12 cellular contexts compared by ENCODE assay signal in the genomic region with DNA sequence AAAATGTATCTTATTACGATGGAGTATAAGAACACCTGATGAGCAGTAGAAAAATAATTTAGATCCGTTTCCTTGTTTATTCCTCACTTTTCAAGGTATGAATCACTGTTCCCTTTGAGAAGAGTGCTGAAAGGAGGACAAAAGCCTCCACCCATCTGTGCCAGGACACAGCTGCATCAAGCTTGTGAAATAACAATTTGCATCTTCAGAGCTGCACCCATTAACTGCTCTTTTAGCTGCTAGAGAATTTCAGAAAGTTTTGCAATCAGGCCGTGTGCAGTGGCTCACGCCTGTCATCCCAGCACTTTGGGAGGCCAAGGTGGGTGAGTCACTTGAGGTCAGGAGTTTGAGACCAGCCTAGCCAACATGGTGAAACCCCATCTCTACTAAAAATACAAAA. TPM values are rescaled to one million over a fixed set of nuclear protein-coding genes. Genes with fewer than 3 reads are reported as not detected.
DNase-seq lines count a peak whose midpoint lies in the region; ATAC-seq and TF ChIP-seq lines count a peak whose summit lies in the region.
"Had no signal": no experiment of that assay in that cellular context is flagged by ENCODE, and none has a peak within 500 bp of the region (broad histone marks: within the 10 kb centered on the region; RNA-seq: fewer than 3 reads in every experiment).

No MANE protein-coding gene starts in this region.

- H3K36me3 Mint-ChIP-seq in activated CD8-positive, alpha-beta T cell treated with anti-CD3 and anti-CD28 coated beads for 36 hours (ENCODE audit: low read depth), result peaks cover 73% of the 10 kb centered on the region
- peaks cover 91% of the 10 kb centered on the region for H3K36me3 Mint-ChIP-seq in activated CD8-positive, alpha-beta T cell treated with anti-CD3 and anti-CD28 coated beads, Interleukin-2, amount 10 ng/mL, durations not matched to agents 7 days and 5 days (ENCODE audit: low read depth)
- H3K36me3 Mint-ChIP-seq in stimulated activated memory B cell treated with anti-CD40 and anti-IgM and Interleukin-4, amounts not matched to agents 10 μg/mL and 1 μg/mL and 100 μg/mL, for 72 hours, result peaks cover 65% of the 10 kb centered on the region

- no peak overlapping the region for H3K4me3 Mint-ChIP-seq in activated CD8-positive, alpha-beta T cell treated with anti-CD3 and anti-CD28 coated beads for 36 hours
- no peak overlapping the region for H3K4me3 Mint-ChIP-seq in activated CD8-positive, alpha-beta T cell treated with anti-CD3 and anti-CD28 coated beads, Interleukin-2, amount 10 ng/mL, durations not matched to agents 7 days and 5 days
- H3K4me3 Mint-ChIP-seq in stimulated activated naive CD8-positive, alpha-beta T cell treated with anti-CD3 and anti-CD28 coated beads, Interleukin-15, amount 100 ng/mL, for 72 hours, result no peak overlapping the region
- H3K4me3 Mint-ChIP-seq in stimulated activated memory B cell treated with anti-CD40 and anti-IgM and Interleukin-4, amounts not matched to agents 10 μg/mL and 1 μg/mL and 100 μg/mL, for 72 hours, result no peak overlapping the region
- H3K4me3 Mint-ChIP-seq: brain, neural crest cell had no signal

- peak; percentile 48 for ATAC-seq in activated CD8-positive, alpha-beta T cell treated with anti-CD3 and anti-CD28 coated beads for 36 hours
- ATAC-seq in activated CD8-positive, alpha-beta T cell treated with anti-CD3 and anti-CD28 coated beads, Interleukin-2, amount 10 ng/mL, durations not matched to agents 7 days and 5 days, result no peak
- ATAC-seq in stimulated activated naive CD8-positive, alpha-beta T cell treated with anti-CD3 and anti-CD28 coated beads, Interleukin-15, amount 100 ng/mL, for 72 hours, result peak; percentile 63
- ATAC-seq in stimulated activated memory B cell treated with anti-CD40 and anti-IgM and Interleukin-4, amounts not matched to agents 10 μg/mL and 1 μg/mL and 100 μg/mL, for 72 hours, result no peak
- ATAC-seq in Right ventricle myocardium inferior, result no peak

- no peaks in the 10 kb centered on the region for H3K27me3 Mint-ChIP-seq in activated CD8-positive, alpha-beta T cell treated with anti-CD3 and anti-CD28 coated beads for 36 hours
- H3K27me3 Mint-ChIP-seq in activated CD8-positive, alpha-beta T cell treated with anti-CD3 and anti-CD28 coated beads, Interleukin-2, amount 10 ng/mL, durations not matched to agents 7 days and 5 days (ENCODE audit: low read depth), result no peaks in the 10 kb centered on the region
- no peaks in the 10 kb centered on the region for H3K27me3 Mint-ChIP-seq in stimulated activated naive CD8-positive, alpha-beta T cell treated with anti-CD3 and anti-CD28 coated beads, Interleukin-15, amount 100 ng/mL, for 72 hours
- H3K27me3 Mint-ChIP-seq in stimulated activated memory B cell treated with anti-CD40 and anti-IgM and Interleukin-4, amounts not matched to agents 10 μg/mL and 1 μg/mL and 100 μg/mL, for 72 hours, result no peaks in the 10 kb centered on the region
- H3K27me3 Mint-ChIP-seq: brain had no signal

- POLR2A ChIA-PET in activated CD8-positive, alpha-beta T cell treated with anti-CD3 and anti-CD28 coated beads for 36 hours (lab: Charles Lee), result interaction anchor here (0.8 to 1.0 kb wide), 2 partner anchors 9 to 10 kb away, joined by 3 read pairs; no protein-coding TSS in a partner anchor
- POLR2A ChIA-PET in activated CD8-positive, alpha-beta T cell treated with anti-CD3 and anti-CD28 coated beads, Interleukin-2, amount 10 ng/mL, durations not matched to agents 7 days and 5 days (lab: Charles Lee), result interaction anchor here (1.2 to 1.9 kb wide), 3 partner anchors 10 to 80 kb away, joined by 3 to 9 read pairs (median 3); partner anchors contain the start of genes CLDND1 and CPOX
- POLR2A ChIA-PET in GM10248 (lab: Yijun Ruan, JAX), result no interaction called here

- peaks cover 49% of the 10 kb centered on the region for H3K4me1 Mint-ChIP-seq in activated CD8-positive, alpha-beta T cell treated with anti-CD3 and anti-CD28 coated beads for 36 hours (ENCODE audit: low read depth)
- H3K4me1 Mint-ChIP-seq in activated CD8-positive, alpha-beta T cell treated with anti-CD3 and anti-CD28 coated beads, Interleukin-2, amount 10 ng/mL, durations not matched to agents 7 days and 5 days (ENCODE audit: low read depth), result peaks cover 77% of the 10 kb centered on the region
- H3K4me1 Mint-ChIP-seq in stimulated activated naive CD8-positive, alpha-beta T cell treated with anti-CD3 and anti-CD28 coated beads, Interleukin-15, amount 100 ng/mL, for 72 hours, result peaks cover 42% of the 10 kb centered on the region
- H3K4me1 Mint-ChIP-seq in stimulated activated memory B cell treated with anti-CD40 and anti-IgM and Interleukin-4, amounts not matched to agents 10 μg/mL and 1 μg/mL and 100 μg/mL, for 72 hours, result peaks cover 17% of the 10 kb centered on the region
- H3K4me1 Mint-ChIP-seq: neural crest cell had no signal

- CTCF ChIA-PET in activated CD8-positive, alpha-beta T cell treated with anti-CD3 and anti-CD28 coated beads for 36 hours (lab: Charles Lee), result interaction anchor here (2.0 kb wide), 1 partner anchor 59 kb away, joined by 5 read pairs; no protein-coding TSS in a partner anchor
- CTCF ChIA-PET in activated CD8-positive, alpha-beta T cell treated with anti-CD3 and anti-CD28 coated beads, Interleukin-2, amount 10 ng/mL, durations not matched to agents 7 days and 5 days (lab: Charles Lee), result interaction anchor here (1.3 kb wide), 1 partner anchor 37 kb away, joined by 3 read pairs; no protein-coding TSS in a partner anchor
- CTCF ChIA-PET in GM10248 (lab: Yijun Ruan, JAX), result interaction anchor here (1.3 to 1.6 kb wide), 2 partner anchors 59 to 180 kb away, joined by 3 to 4 read pairs; no protein-coding TSS in a partner anchor

- TF ChIP-seq CTCF in activated CD8-positive, alpha-beta T cell treated with anti-CD3 and anti-CD28 coated beads for 36 hours (IDR thresholded peaks at IDR 0.05), result no peak
- no peak for TF ChIP-seq CTCF in epithelial cell of proximal tubule (conservative IDR thresholded peaks at IDR 0.05; ENCODE audit: low read depth, low read length)
- TF ChIP-seq CTCF in GM10248 (IDR thresholded peaks at IDR 0.05; ENCODE audit: control extremely low read depth, extremely low read depth, low read depth, missing control alignments), result no peak

- no peaks in the 10 kb centered on the region for H3K9me3 Mint-ChIP-seq in activated CD8-positive, alpha-beta T cell treated with anti-CD3 and anti-CD28 coated beads for 36 hours
- no peaks in the 10 kb centered on the region for H3K9me3 Mint-ChIP-seq in activated CD8-positive, alpha-beta T cell treated with anti-CD3 and anti-CD28 coated beads, Interleukin-2, amount 10 ng/mL, durations not matched to agents 7 days and 5 days (ENCODE audit: insufficient read depth)
- no peaks in the 10 kb centered on the region for H3K9me3 Mint-ChIP-seq in stimulated activated naive CD8-positive, alpha-beta T cell treated with anti-CD3 and anti-CD28 coated beads, Interleukin-15, amount 100 ng/mL, for 72 hours
- no peaks in the 10 kb centered on the region for H3K9me3 Mint-ChIP-seq in stimulated activated memory B cell treated with anti-CD40 and anti-IgM and Interleukin-4, amounts not matched to agents 10 μg/mL and 1 μg/mL and 100 μg/mL, for 72 hours
- H3K9me3 Mint-ChIP-seq: brain, neural crest cell had no signal

- DNase-seq in activated CD8-positive, alpha-beta T cell treated with anti-CD3 and anti-CD28 coated beads for 36 hours, result peak; percentile 45
- no peak for DNase-seq in activated CD8-positive, alpha-beta T cell treated with anti-CD3 and anti-CD28 coated beads, Interleukin-2, amount 10 ng/mL, durations not matched to agents 7 days and 5 days
- DNase-seq in NOMO-1 treated with DMSO at 0.1 percent for 48 hours (lab: John Stamatoyannopoulos, UW; ENCODE audit: unreplicated experiment) (peak; percentile 94), epithelial cell of proximal tubule (ENCODE audit: low read depth) (peak; percentile 74), GM10248 (ENCODE audit: extremely low spot score) (no peak), Right ventricle myocardium inferior (ENCODE audit: missing footprints) (no peak)
- peak in 1 of 2 donors; percentile 34 for DNase-seq in stimulated activated naive CD8-positive, alpha-beta T cell treated with anti-CD3 and anti-CD28 coated beads, Interleukin-15, amount 100 ng/mL, for 72 hours
- DNase-seq: stimulated activated CD4-positive, alpha-beta T cell treated with anti-CD3 and anti-CD28 coated beads, Interleukin-2, amount 100 ng/mL, for 48 hours had no signal

- peak overlapping the region; percentile 28 for H3K27ac Mint-ChIP-seq in activated CD8-positive, alpha-beta T cell treated with anti-CD3 and anti-CD28 coated beads for 36 hours
- H3K27ac Mint-ChIP-seq in activated CD8-positive, alpha-beta T cell treated with anti-CD3 and anti-CD28 coated beads, Interleukin-2, amount 10 ng/mL, durations not matched to agents 7 days and 5 days, result no peak overlapping the region
- no peak overlapping the region for H3K27ac Mint-ChIP-seq in stimulated activated naive CD8-positive, alpha-beta T cell treated with anti-CD3 and anti-CD28 coated beads, Interleukin-15, amount 100 ng/mL, for 72 hours
- H3K27ac Mint-ChIP-seq in stimulated activated memory B cell treated with anti-CD40 and anti-IgM and Interleukin-4, amounts not matched to agents 10 μg/mL and 1 μg/mL and 100 μg/mL, for 72 hours, result no peak overlapping the region
- H3K27ac Mint-ChIP-seq: brain had no signal

- no peak overlapping the region for H3K4me3 ChIP-seq in epithelial cell of proximal tubule (ENCODE audit: low read depth, low read length)

- intact Hi-C loops in activated CD8-positive, alpha-beta T cell treated with anti-CD3 and anti-CD28 coated beads for 36 hours (cut with micrococcal nuclease), result no loop called here
- intact Hi-C loops in Right ventricle myocardium inferior (cut with DNase I), result no loop called here

RNA-seq across cellular contexts. Expression of gene CLDND1, which starts 9.6 kb away (rescaled TPM):
- total RNA-seq in activated CD8-positive, alpha-beta T cell treated with anti-CD3 and anti-CD28 coated beads for 36 hours, result 100 to 1,000 TPM; 190 to 198 TPM
- 100 to 1,000 TPM; 410 to 414 TPM for total RNA-seq in activated CD8-positive, alpha-beta T cell treated with anti-CD3 and anti-CD28 coated beads, Interleukin-2, amount 10 ng/mL, durations not matched to agents 7 days and 5 days
- total RNA-seq in epithelial cell of proximal tubule (107 and 167 TPM in 2 replicates), Right ventricle myocardium inferior (67.1 TPM)

RNA-seq across cellular contexts. Expression of gene OR5K2, which starts 15.7 kb away (rescaled TPM):
- total RNA-seq in activated CD8-positive, alpha-beta T cell treated with anti-CD3 and anti-CD28 coated beads for 36 hours, result not detected
- not detected for total RNA-seq in activated CD8-positive, alpha-beta T cell treated with anti-CD3 and anti-CD28 coated beads, Interleukin-2, amount 10 ng/mL, durations not matched to agents 7 days and 5 days
- not detected in 2 replicates for total RNA-seq in epithelial cell of proximal tubule
- not detected for total RNA-seq in Right ventricle myocardium inferior
- total RNA-seq: neural crest cell, urinary bladder had no signal

RNA-seq across cellular contexts. Expression of gene GPR15, which starts 18.6 kb away (rescaled TPM):
- 1 to 10 TPM; 1.4 to 2.2 TPM for total RNA-seq in activated CD8-positive, alpha-beta T cell treated with anti-CD3 and anti-CD28 coated beads for 36 hours
- 10 to 100 TPM; 18.9 to 19.7 TPM for total RNA-seq in activated CD8-positive, alpha-beta T cell treated with anti-CD3 and anti-CD28 coated beads, Interleukin-2, amount 10 ng/mL, durations not matched to agents 7 days and 5 days
- total RNA-seq in epithelial cell of proximal tubule (not detected in 2 replicates), Right ventricle myocardium inferior (not detected)
- total RNA-seq: neural crest cell, urinary bladder had no signal

RNA-seq across cellular contexts. Expression of gene OR5K1, which starts 50.1 kb away (rescaled TPM):
- not detected for total RNA-seq in activated CD8-positive, alpha-beta T cell treated with anti-CD3 and anti-CD28 coated beads for 36 hours
- not detected for total RNA-seq in activated CD8-positive, alpha-beta T cell treated with anti-CD3 and anti-CD28 coated beads, Interleukin-2, amount 10 ng/mL, durations not matched to agents 7 days and 5 days
- total RNA-seq in epithelial cell of proximal tubule, result not detected in 2 replicates
- total RNA-seq in Right ventricle myocardium inferior, result not detected
- total RNA-seq: neural crest cell, urinary bladder had no signal

Comparison
In these comparisons a context has a peak if more than half of its experiments do, and no peak if none do; other contexts are left out.
1. ATAC-seq: peak in activated CD8-positive, alpha-beta T cell treated with anti-CD3 and anti-CD28 coated beads for 36 hours (single experiment) and stimulated activated naive CD8-positive, alpha-beta T cell treated with anti-CD3 and anti-CD28 coated beads, Interleukin-15, amount 100 ng/mL, for 72 hours (single experiment); none in activated CD8-positive, alpha-beta T cell treated with anti-CD3 and anti-CD28 coated beads, Interleukin-2, amount 10 ng/mL, durations not matched to agents 7 days and 5 days (single experiment), stimulated activated memory B cell treated with anti-CD40 and anti-IgM and Interleukin-4, amounts not matched to agents 10 μg/mL and 1 μg/mL and 100 μg/mL, for 72 hours (single experiment) and Right ventricle myocardium inferior (single experiment).
2. DNase-seq: peak in activated CD8-positive, alpha-beta T cell treated with anti-CD3 and anti-CD28 coated beads for 36 hours (single experiment), NOMO-1 treated with DMSO at 0.1 percent for 48 hours (single experiment) and epithelial cell of proximal tubule (single experiment); none in activated CD8-positive, alpha-beta T cell treated with anti-CD3 and anti-CD28 coated beads, Interleukin-2, amount 10 ng/mL, durations not matched to agents 7 days and 5 days (single experiment), GM10248 (single experiment) and Right ventricle myocardium inferior (single experiment).
3. RNA of gene GPR15, which starts 18.6 kb away (total RNA-seq): 18.9 to 19.7 TPM in activated CD8-positive, alpha-beta T cell treated with anti-CD3 and anti-CD28 coated beads, Interleukin-2, amount 10 ng/mL, durations not matched to agents 7 days and 5 days; 1.4 to 2.2 TPM in activated CD8-positive, alpha-beta T cell treated with anti-CD3 and anti-CD28 coated beads for 36 hours, not detected in Right ventricle myocardium inferior (single experiment) and not detected in epithelial cell of proximal tubule; every median in the first group is over 4 times any median in the second.